Comparison of ENCODE assay signal across 1 cellular context in the genomic region with DNA sequence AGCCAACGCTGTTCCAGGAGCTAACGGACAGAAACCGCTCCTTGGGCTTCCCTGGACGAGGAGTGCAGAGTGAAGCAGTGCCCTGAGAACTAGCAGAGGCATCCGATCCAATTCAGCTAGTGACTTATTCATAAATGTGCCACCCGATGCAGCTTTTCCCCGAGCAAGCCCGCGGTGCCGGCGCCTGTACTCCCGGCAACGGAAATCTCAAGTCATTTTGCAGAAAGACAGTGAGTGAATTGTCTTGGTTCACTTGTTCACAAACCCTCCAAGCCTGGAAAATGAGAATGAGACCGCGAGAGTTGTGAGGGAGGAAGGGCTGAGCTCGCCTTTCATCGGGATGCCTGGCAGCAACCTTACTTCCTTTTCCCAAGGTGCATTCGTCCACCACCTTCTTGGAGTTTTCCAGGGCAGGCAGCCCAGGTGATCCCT.
TF ChIP-seq lines count a peak whose summit lies in the region.

No MANE protein-coding gene starts in this region.

TF ChIP-seq in GM23338, 12 proteins besides CTCF, POLR2A, EP300 and RAD21:
- TF ChIP-seq, protein P1, sequence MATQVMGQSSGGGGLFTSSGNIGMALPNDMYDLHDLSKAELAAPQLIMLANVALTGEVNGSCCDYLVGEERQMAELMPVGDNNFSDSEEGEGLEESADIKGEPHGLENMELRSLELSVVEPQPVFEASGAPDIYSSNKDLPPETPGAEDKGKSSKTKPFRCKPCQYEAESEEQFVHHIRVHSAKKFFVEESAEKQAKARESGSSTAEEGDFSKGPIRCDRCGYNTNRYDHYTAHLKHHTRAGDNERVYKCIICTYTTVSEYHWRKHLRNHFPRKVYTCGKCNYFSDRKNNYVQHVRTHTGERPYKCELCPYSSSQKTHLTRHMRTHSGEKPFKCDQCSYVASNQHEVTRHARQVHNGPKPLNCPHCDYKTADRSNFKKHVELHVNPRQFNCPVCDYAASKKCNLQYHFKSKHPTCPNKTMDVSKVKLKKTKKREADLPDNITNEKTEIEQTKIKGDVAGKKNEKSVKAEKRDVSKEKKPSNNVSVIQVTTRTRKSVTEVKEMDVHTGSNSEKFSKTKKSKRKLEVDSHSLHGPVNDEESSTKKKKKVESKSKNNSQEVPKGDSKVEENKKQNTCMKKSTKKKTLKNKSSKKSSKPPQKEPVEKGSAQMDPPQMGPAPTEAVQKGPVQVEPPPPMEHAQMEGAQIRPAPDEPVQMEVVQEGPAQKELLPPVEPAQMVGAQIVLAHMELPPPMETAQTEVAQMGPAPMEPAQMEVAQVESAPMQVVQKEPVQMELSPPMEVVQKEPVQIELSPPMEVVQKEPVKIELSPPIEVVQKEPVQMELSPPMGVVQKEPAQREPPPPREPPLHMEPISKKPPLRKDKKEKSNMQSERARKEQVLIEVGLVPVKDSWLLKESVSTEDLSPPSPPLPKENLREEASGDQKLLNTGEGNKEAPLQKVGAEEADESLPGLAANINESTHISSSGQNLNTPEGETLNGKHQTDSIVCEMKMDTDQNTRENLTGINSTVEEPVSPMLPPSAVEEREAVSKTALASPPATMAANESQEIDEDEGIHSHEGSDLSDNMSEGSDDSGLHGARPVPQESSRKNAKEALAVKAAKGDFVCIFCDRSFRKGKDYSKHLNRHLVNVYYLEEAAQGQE (IDR thresholded peaks at IDR 0.05; ENCODE audit: unreplicated experiment): no peak
- no peak for TF ChIP-seq CREB1 (CRISPR knock-in tag; IDR thresholded peaks at IDR 0.05; ENCODE audit: low read depth)
